28 cellular contexts compared by ENCODE assay signal in the genomic region with DNA sequence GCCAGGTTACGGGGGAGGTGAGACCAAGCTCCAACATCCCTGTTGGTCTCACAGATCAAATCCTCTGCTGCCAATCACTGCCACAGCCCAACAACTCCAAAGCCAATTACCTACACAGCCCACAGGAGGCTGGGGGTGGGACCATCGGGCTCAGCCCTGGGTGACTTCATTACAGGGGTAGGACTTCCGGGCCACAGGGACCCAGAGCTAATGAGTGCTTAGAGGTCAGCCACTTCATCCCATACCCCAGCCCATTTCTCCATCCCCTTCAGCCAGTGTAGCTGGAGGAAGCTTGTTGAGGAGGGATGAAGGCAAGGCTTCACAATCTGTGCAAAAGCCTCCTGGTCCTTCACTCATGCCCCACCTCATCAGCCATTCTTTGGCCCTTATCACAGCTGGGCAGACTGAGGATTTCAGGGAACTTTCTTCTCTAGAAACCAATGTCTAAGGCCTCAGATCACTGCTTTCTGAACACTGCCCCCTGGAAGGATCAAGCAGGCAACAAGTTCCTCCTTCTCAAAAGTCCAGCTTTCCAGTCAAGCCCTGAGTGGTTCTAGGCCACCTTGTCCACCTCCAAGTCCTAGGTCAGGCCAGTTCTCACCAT. TPM values are rescaled to one million over a fixed set of nuclear protein-coding genes. Genes with fewer than 3 reads are reported as not detected.
DNase-seq lines count a peak whose midpoint lies in the region; ATAC-seq, FAIRE-seq and TF ChIP-seq lines count a peak whose summit lies in the region.
"Had no signal": no experiment of that assay in that cellular context is flagged by ENCODE, and none has a peak within 500 bp of the region (broad histone marks: within the 10 kb centered on the region; RNA-seq: fewer than 3 reads in every experiment).

No MANE protein-coding gene starts in this region.

- no peak for TF ChIP-seq RAD21 in K562 (CRISPR knock-in tag; conservative IDR thresholded peaks at IDR 0.05 in 1 of 2, IDR thresholded peaks at IDR 0.05 in 1 of 2)

- peak; percentile 80 for ATAC-seq in K562
- ATAC-seq: PC-3 had no signal

- peaks cover 45% of the 10 kb centered on the region for H3K27me3 Mint-ChIP-seq in HFFc6 (ENCODE audit: insufficient read depth)

- in situ Hi-C loops in K562 (cut with MboI) = no loop called here

- POLR2A ChIA-PET in K562 (lab: Yijun Ruan, JAX) = interaction anchor here (0.6 to 2.0 kb wide), 4 partner anchors 9 to 130 kb away, joined by 3 to 7 read pairs (median 3); no protein-coding TSS in a partner anchor

- TF ChIP-seq EP300 in K562 (IDR thresholded peaks at IDR 0.05; ENCODE audit: low read length) = no peak

- H3K9me1 ChIP-seq in K562 (ENCODE audit: control insufficient read depth, insufficient read depth, low read length) = no peaks in the 10 kb centered on the region

- H3K9ac ChIP-seq in K562 (ENCODE audit: insufficient read depth in 1 of 2, low read depth in 2 of 2, low read length in 2 of 2) = no peak overlapping the region

- CTCF ChIA-PET in K562 (lab: Yijun Ruan, JAX; ENCODE audit: low intra/inter-chr PET ratio) = no interaction called here

- 0 out of 2 replicates have a peak, but pooled peaks have one; percentile 13 for TF ChIP-seq CTCF in HFFc6 (IDR thresholded peaks at IDR 0.05)
- peak in 2 of 3 experiments; percentile 16 to 24; a peak in 1 of 6 replicates for TF ChIP-seq CTCF in K562 (IDR thresholded peaks at IDR 0.05 in 2 of 3, conservative IDR thresholded peaks at IDR 0.05 in 1 of 3; ENCODE audit: insufficient read depth in 2 of 3, low read depth in 1 of 3, low read length in 3 of 3)
- TF ChIP-seq CTCF in epithelial cell of proximal tubule (conservative IDR thresholded peaks at IDR 0.05; ENCODE audit: low read depth, low read length) = peak; percentile 18

- no peak overlapping the region for H2AFZ ChIP-seq in K562 (ENCODE audit: low read depth, low read length)

- TF ChIP-seq POLR2A in K562 (conservative IDR thresholded peaks at IDR 0.05) = no peak
- TF ChIP-seq POLR2A in GM12891 (IDR thresholded peaks at IDR 0.05; ENCODE audit: low read depth, low read length) = no peak

- H3K4me2 ChIP-seq in K562 (ENCODE audit: insufficient read depth, low read length) = no peak overlapping the region

- DNase-seq in HFFc6 (no peak), NCI-H82 (lab: John Stamatoyannopoulos, UW) (peak; percentile 98), K562 (ENCODE audit: extremely low read depth in 1 of 4, low spot score in 3 of 4) (peak in 3 of 4 experiments; percentile 39 to 47 (median 47)), epithelial cell of proximal tubule (ENCODE audit: low read depth) (no peak), NOMO-1 treated with dmso at 0.1 percent for 144 hours (lab: John Stamatoyannopoulos, UW; ENCODE audit: unreplicated experiment) (no peak), frontal cortex (ENCODE audit: low spot score in 2 of 2) (no peak), GM12891 (ENCODE audit: insufficient read length, low spot score) (no peak), NCI-H446 (lab: John Stamatoyannopoulos, UW) (no peak)
- DNase-seq: CD4-positive, CD25-positive, alpha-beta regulatory T cell; COR-L47; DMS79 treated with DMSO at 0.1 percent for 48 hours; KG1; NCI-H1105; NCI-H146; NCI-H2029; NCI-H446 treated with DMSO at 0.1 percent for 48 hours; NCI-H748 treated with DMSO at 0.1 percent for 48 hours; PC-3; Right ventricle myocardium superior had no signal

- H3K4me1 Mint-ChIP-seq in HFFc6 (ENCODE audit: low read depth) = no peaks in the 10 kb centered on the region
- H3K4me1 Mint-ChIP-seq: CD4-positive, CD25-positive, alpha-beta regulatory T cell had no signal

- BruUV-seq in K562 (replicated peaks; lab: Mats Ljungman, UMichigan) = no TSS peak

- H3K4me3 ChIP-seq in K562 (no peak overlapping the region), epithelial cell of proximal tubule (ENCODE audit: low read depth, low read length) (no peak overlapping the region)

- no peaks in the 10 kb centered on the region for H3K36me3 ChIP-seq in K562 (ENCODE audit: control insufficient read depth, insufficient read depth, low read length)

- H3K79me2 ChIP-seq in K562 (ENCODE audit: control insufficient read depth, insufficient read depth, low read length) = no peaks in the 10 kb centered on the region

- peaks cover 0 to 17% of the 10 kb centered on the region in 2 experiments; a peak in 2 of 5 replicates for H3K4me1 ChIP-seq in K562 (replicated peaks in 1 of 2; ENCODE audit: control insufficient read depth in 2 of 2, insufficient read depth in 2 of 2, low read length in 2 of 2)

- no peaks in the 10 kb centered on the region for H3K36me3 Mint-ChIP-seq in HFFc6 (ENCODE audit: low read depth)
- H3K36me3 Mint-ChIP-seq: CD4-positive, CD25-positive, alpha-beta regulatory T cell had no signal

- no peaks in the 10 kb centered on the region; the same call in 1 of the 2 replicates for H3K9me3 ChIP-seq in K562 (replicated peaks; ENCODE audit: control insufficient read depth, insufficient read depth, low read depth, low read length)

- FAIRE-seq in K562 (lab: Jason Lieb, UNC) (peak; percentile 79), frontal cortex (lab: Jason Lieb, UNC) (no peak), GM12891 (lab: Jason Lieb, UNC) (no peak)
- FAIRE-seq: GM12892, GM18507, H54 had no signal

- H3K9me3 Mint-ChIP-seq in HFFc6 = no peaks in the 10 kb centered on the region
- H3K9me3 Mint-ChIP-seq: CD4-positive, CD25-positive, alpha-beta regulatory T cell had no signal

- peaks cover 18 to 59% of the 10 kb centered on the region in 2 experiments for H3K27me3 ChIP-seq in K562 (ENCODE audit: control insufficient read depth in 2 of 2, insufficient read depth in 2 of 2, low read length in 2 of 2)

- H3K27ac ChIP-seq in K562 (ENCODE audit: extremely low read depth, low read depth, low read length) = no peak overlapping the region
- H3K27ac ChIP-seq: HL-60 had no signal

- intact Hi-C loops in K562 (cut with micrococcal nuclease) = loop anchor here (5.0 kb wide), 1 partner anchor 35 kb away; no protein-coding TSS in a partner anchor

- 5% methylated on average over 3 of the region's 3 CpGs for WGBS in K562 (ENCODE audit: insufficient coverage, low coverage, missing lambda C conversion rate)

- H3K4me3 Mint-ChIP-seq in HFFc6 = no peak overlapping the region
- H3K4me3 Mint-ChIP-seq: CD4-positive, CD25-positive, alpha-beta regulatory T cell; T-helper 1 cell treated with Interleukin-12 subunit alpha and Interleukin-12 subunit beta and Interleukin-4 antibody, amounts not matched to agents 30 μg/mL and 1 μg/mL, for 36 hours had no signal

- no peak overlapping the region for H3K27ac Mint-ChIP-seq in HFFc6
- H3K27ac Mint-ChIP-seq: CD4-positive, CD25-positive, alpha-beta regulatory T cell; T-helper 1 cell treated with Interleukin-12 subunit alpha and Interleukin-12 subunit beta and Interleukin-4 antibody, amounts not matched to agents 30 μg/mL and 1 μg/mL, for 36 hours had no signal

- peaks cover 13% of the 10 kb centered on the region for H4K20me1 ChIP-seq in K562 (replicated peaks; ENCODE audit: control insufficient read depth, insufficient read depth, low read length)

RNA-seq across cellular contexts. Expression of gene FOXN1, which starts 5.8 kb away (rescaled TPM):
- total RNA-seq in HFFc6 (2021; fragmentation: NEBNext Ultra II Directional; extraction: Animal tissue kit (Norgen Biotek cat#: 25700)) = not detected
- not detected in 2 replicates for total RNA-seq in K562 (2011; cell fraction: chromatin; rRNA removed; ENCODE audit: low replicate concordance)
- total RNA-seq in K562 (2011; cell fraction: nucleolus; rRNA removed) = not detected in 2 replicates
- not detected in 2 replicates for total RNA-seq in K562 (2011; cell fraction: nucleoplasm; rRNA removed)
- total RNA-seq in K562 (2014; rRNA removed) (not detected in 2 replicates), K562 (2014; rRNA removed; fragmentation: Illumina TruSeq; extraction: Trizol) (not detected in 2 replicates), K562 (2015; rRNA removed; fragmentation: Illumina TruSeq; extraction: Trizol) (not detected in 2 replicates), K562 (2021) (not detected in 2 replicates), epithelial cell of proximal tubule (not detected in 2 replicates), frontal cortex (not detected)
- polyA plus RNA-seq in K562 (2011; rRNA removed) (not detected in 2 replicates), K562 (2014; fragmentation: Illumina TruSeq; extraction: Trizol) (not detected in 2 replicates), K562 (2014; fragmentation: Nextera tagmentation; extraction: Ambion mirVana) (not detected), K562 (2014; rRNA removed) (not detected in 2 replicates)
- polyA plus RNA-seq in K562 (2011; cell fraction: cytosol; rRNA removed) = not detected in 2 replicates
- not detected in 2 replicates for polyA plus RNA-seq in K562 (2011; cell fraction: nucleus; rRNA removed)
- polyA plus RNA-seq in K562 (2012) = not detected in 2 replicates
- polyA minus RNA-seq in K562 (2011; rRNA and poly(A)+ RNA removed) = not detected in 2 replicates
- not detected in 2 replicates for polyA minus RNA-seq in K562 (2011; cell fraction: cytosol; rRNA and poly(A)+ RNA removed)
- polyA minus RNA-seq in K562 (2011; cell fraction: nucleus; rRNA and poly(A)+ RNA removed) = not detected in 2 replicates
- polyA plus RNA-seq in GM12891 (2012; ENCODE audit: low read depth, missing spikeins) = not detected
- total RNA-seq: CD4-positive, CD25-positive, alpha-beta regulatory T cell; HT-29; PC-3; Right ventricle myocardium superior; RPMI7951; SK-MEL-5 had no signal
- polyA plus RNA-seq: BJ; CD4-positive, CD25-positive, alpha-beta regulatory T cell had no signal

RNA-seq across cellular contexts. Expression of gene SLC13A2, which starts 38.5 kb away (rescaled TPM):
- total RNA-seq in HFFc6 (2021; fragmentation: NEBNext Ultra II Directional; extraction: Animal tissue kit (Norgen Biotek cat#: 25700)) = under 1 TPM in 2 of 6 experiments, not detected in 4; 0.07 to 0.08 TPM
- total RNA-seq in K562 (2011; cell fraction: chromatin; rRNA removed; ENCODE audit: low replicate concordance) = not detected in 2 replicates
- not detected in 2 replicates for total RNA-seq in K562 (2011; cell fraction: nucleolus; rRNA removed)
- not detected in 2 replicates for total RNA-seq in K562 (2011; cell fraction: nucleoplasm; rRNA removed)
- total RNA-seq in K562 (2014; rRNA removed) (not detected in 2 replicates), K562 (2014; rRNA removed; fragmentation: Illumina TruSeq; extraction: Trizol) (not detected in 2 replicates), K562 (2015; rRNA removed; fragmentation: Illumina TruSeq; extraction: Trizol) (not detected in 2 replicates), K562 (2021) (0.13 TPM in 1 of 2 replicates, not detected in the other), epithelial cell of proximal tubule (not detected in 2 replicates), frontal cortex (not detected)
- polyA plus RNA-seq in K562 (2011; rRNA removed) (not detected in 2 replicates), K562 (2014; fragmentation: Illumina TruSeq; extraction: Trizol) (not detected in 2 replicates), K562 (2014; fragmentation: Nextera tagmentation; extraction: Ambion mirVana) (not detected), K562 (2014; rRNA removed) (not detected in 2 replicates)
- polyA plus RNA-seq in K562 (2011; cell fraction: cytosol; rRNA removed) = not detected in 2 replicates
- polyA plus RNA-seq in K562 (2011; cell fraction: nucleus; rRNA removed) = not detected in 2 replicates
- polyA plus RNA-seq in K562 (2012) = not detected in 2 replicates
- polyA minus RNA-seq in K562 (2011; rRNA and poly(A)+ RNA removed) = not detected in 2 replicates
- polyA minus RNA-seq in K562 (2011; cell fraction: cytosol; rRNA and poly(A)+ RNA removed) = not detected in 2 replicates
- not detected in 2 replicates for polyA minus RNA-seq in K562 (2011; cell fraction: nucleus; rRNA and poly(A)+ RNA removed)
- polyA plus RNA-seq in GM12891 (2012; ENCODE audit: low read depth, missing spikeins) = 0.04 TPM
- total RNA-seq: CD4-positive, CD25-positive, alpha-beta regulatory T cell; HT-29; PC-3; Right ventricle myocardium superior; RPMI7951; SK-MEL-5 had no signal
- polyA plus RNA-seq: BJ; CD4-positive, CD25-positive, alpha-beta regulatory T cell had no signal

RNA-seq across cellular contexts. Expression of gene UNC119, which starts 40.5 kb away (rescaled TPM):
- 10 to 100 TPM; 28.3 to 36.9 (median 30.1) TPM for total RNA-seq in HFFc6 (2021; fragmentation: NEBNext Ultra II Directional; extraction: Animal tissue kit (Norgen Biotek cat#: 25700))
- total RNA-seq in K562 (2011; cell fraction: chromatin; rRNA removed; ENCODE audit: low replicate concordance) = 28.5 and 62.9 TPM in 2 replicates
- 57.0 and 57.2 TPM in 2 replicates for total RNA-seq in K562 (2011; cell fraction: nucleolus; rRNA removed)
- total RNA-seq in K562 (2011; cell fraction: nucleoplasm; rRNA removed) = 50.3 and 52.8 TPM in 2 replicates
- total RNA-seq in K562 (2014; rRNA removed) (32.0 and 42.0 TPM in 2 replicates), K562 (2014; rRNA removed; fragmentation: Illumina TruSeq; extraction: Trizol) (7.0 and 8.9 TPM in 2 replicates), K562 (2015; rRNA removed; fragmentation: Illumina TruSeq; extraction: Trizol) (15.7 and 15.9 TPM in 2 replicates), K562 (2021) (16.3 and 21.1 TPM in 2 replicates), epithelial cell of proximal tubule (28.7 and 29.2 TPM in 2 replicates), frontal cortex (32.6 TPM)
- polyA plus RNA-seq in K562 (2011; rRNA removed) (47.7 and 62.5 TPM in 2 replicates), K562 (2014; fragmentation: Illumina TruSeq; extraction: Trizol) (18.5 and 21.5 TPM in 2 replicates), K562 (2014; fragmentation: Nextera tagmentation; extraction: Ambion mirVana) (1 to 10 TPM in 1 of 2 experiments, under 1 TPM in 1; 0.37 to 1.0 TPM), K562 (2014; rRNA removed) (29.1 and 29.6 TPM in 2 replicates)
- 41.8 and 64.9 TPM in 2 replicates for polyA plus RNA-seq in K562 (2011; cell fraction: cytosol; rRNA removed)
- polyA plus RNA-seq in K562 (2011; cell fraction: nucleus; rRNA removed) = 114 and 146 TPM in 2 replicates
- 12.8 and 25.6 TPM in 2 replicates for polyA plus RNA-seq in K562 (2012)
- 6.9 and 11.3 TPM in 2 replicates for polyA minus RNA-seq in K562 (2011; rRNA and poly(A)+ RNA removed)
- polyA minus RNA-seq in K562 (2011; cell fraction: cytosol; rRNA and poly(A)+ RNA removed) = 6.6 and 14.3 TPM in 2 replicates
- 23.4 and 27.1 TPM in 2 replicates for polyA minus RNA-seq in K562 (2011; cell fraction: nucleus; rRNA and poly(A)+ RNA removed)
- 63.6 TPM for polyA plus RNA-seq in GM12891 (2012; ENCODE audit: low read depth, missing spikeins)

RNA-seq across cellular contexts. Expression of gene PIGS, which starts 59.4 kb away (rescaled TPM):
- 10 to 100 TPM; 69.5 to 94.7 (median 78.0) TPM for total RNA-seq in HFFc6 (2021; fragmentation: NEBNext Ultra II Directional; extraction: Animal tissue kit (Norgen Biotek cat#: 25700))
- 166 and 297 TPM in 2 replicates for total RNA-seq in K562 (2011; cell fraction: chromatin; rRNA removed; ENCODE audit: low replicate concordance)
- 236 and 239 TPM in 2 replicates for total RNA-seq in K562 (2011; cell fraction: nucleolus; rRNA removed)
- total RNA-seq in K562 (2011; cell fraction: nucleoplasm; rRNA removed) = 231 and 242 TPM in 2 replicates
- total RNA-seq in K562 (2014; rRNA removed) (55.1 and 86.9 TPM in 2 replicates), K562 (2014; rRNA removed; fragmentation: Illumina TruSeq; extraction: Trizol) (52.5 and 57.6 TPM in 2 replicates), K562 (2015; rRNA removed; fragmentation: Illumina TruSeq; extraction: Trizol) (51.5 and 55.3 TPM in 2 replicates), K562 (2021) (109 and 114 TPM in 2 replicates), epithelial cell of proximal tubule (47.2 and 55.6 TPM in 2 replicates), frontal cortex (16.3 TPM)
- polyA plus RNA-seq in K562 (2011; rRNA removed) (64.4 and 76.9 TPM in 2 replicates), K562 (2014; fragmentation: Illumina TruSeq; extraction: Trizol) (138 TPM in 2 replicates), K562 (2014; fragmentation: Nextera tagmentation; extraction: Ambion mirVana) (10 to 100 TPM; 47.5 to 55.8 TPM), K562 (2014; rRNA removed) (68.4 and 68.7 TPM in 2 replicates)
- 69.3 and 115 TPM in 2 replicates for polyA plus RNA-seq in K562 (2011; cell fraction: cytosol; rRNA removed)
- polyA plus RNA-seq in K562 (2011; cell fraction: nucleus; rRNA removed) = 101 and 179 TPM in 2 replicates
- polyA plus RNA-seq in K562 (2012) = 112 and 132 TPM in 2 replicates
- 29.4 and 51.4 TPM in 2 replicates for polyA minus RNA-seq in K562 (2011; rRNA and poly(A)+ RNA removed)
- 27.1 and 48.7 TPM in 2 replicates for polyA minus RNA-seq in K562 (2011; cell fraction: cytosol; rRNA and poly(A)+ RNA removed)
- polyA minus RNA-seq in K562 (2011; cell fraction: nucleus; rRNA and poly(A)+ RNA removed) = 32.1 and 40.7 TPM in 2 replicates
- polyA plus RNA-seq in GM12891 (2012; ENCODE audit: low read depth, missing spikeins) = 59.8 TPM

Comparison
In these comparisons a context has a peak if more than half of its experiments do, and no peak if none do; other contexts are left out.
1. DNase-seq: peak in NCI-H82 (single experiment) and K562 (3 of 4); none in HFFc6 (single experiment), epithelial cell of proximal tubule (single experiment), NOMO-1 treated with dmso at 0.1 percent for 144 hours (single experiment), frontal cortex (0 of 2), GM12891 (single experiment) and NCI-H446 (0 of 2).
2. Peak in every context shown above with its lines, with median percentiles within 50 percentile points of each other: CTCF ChIP-seq.